ENCODE assay signal across 25 cellular contexts in the genomic region with DNA sequence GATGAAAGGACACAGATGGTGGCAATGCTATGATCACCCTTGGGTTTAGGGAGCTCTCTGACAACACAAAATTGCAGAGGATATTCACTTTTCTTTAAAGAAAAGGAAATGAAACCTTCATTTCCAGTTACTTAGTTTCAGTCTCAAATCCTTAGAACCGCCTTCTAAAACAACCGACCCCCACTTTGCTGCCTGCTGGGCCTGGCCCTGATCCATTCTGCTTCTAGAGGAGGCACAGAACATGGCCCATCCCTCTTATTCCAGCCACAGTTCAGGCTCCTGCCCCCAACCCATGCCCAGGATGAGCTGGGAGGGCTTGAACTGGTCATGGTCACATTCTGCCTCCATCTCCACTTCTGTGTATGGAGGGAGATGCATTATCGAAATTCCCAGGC.
"Had no signal": no experiment of that assay in that cellular context is flagged by ENCODE, and none has a peak within 500 bp of the region (broad histone marks: within the 10 kb centered on the region; RNA-seq: fewer than 3 reads in every experiment).

No MANE protein-coding gene starts in this region.

- H3K27me3 Mint-ChIP-seq: activated CD4-positive, alpha-beta T cell treated with anti-CD3 and anti-CD28 coated beads for 36 hours; central memory CD8-positive, alpha-beta T cell had no signal

- H3K36me3 ChIP-seq: ascending aorta, MG63 had no signal

- H3K9me3 ChIP-seq: ascending aorta, MG63 had no signal

- ATAC-seq: activated CD4-positive, alpha-beta T cell treated with anti-CD3 and anti-CD28 coated beads for 36 hours; activated CD8-positive, alpha-beta T cell treated with anti-CD3 and anti-CD28 coated beads for 36 hours; activated naive CD4-positive, alpha-beta T cell treated with anti-CD3 and anti-CD28 coated beads, Interleukin-2, amount 50 U/mL, for 72 hours; activated naive CD8-positive, alpha-beta T cell treated with anti-CD3 and anti-CD28 coated beads, Interleukin-2, amount 50 U/mL, for 24 hours; T-helper 17 cell had no signal

- H3K4me3 ChIP-seq: ascending aorta, MG63, PC-9 had no signal

- H3K4me1 ChIP-seq: ascending aorta had no signal

- DNase-seq: activated CD4-positive, alpha-beta T cell treated with anti-CD3 and anti-CD28 coated beads for 36 hours; activated CD4-positive, CD25-positive, alpha-beta regulatory T cell; activated CD8-positive, alpha-beta memory T cell treated with anti-CD3 and anti-CD28 coated beads, Interleukin-2, amount 50 U/mL, for 4 hours; activated CD8-positive, alpha-beta T cell treated with anti-CD3 and anti-CD28 coated beads for 36 hours; activated naive CD8-positive, alpha-beta T cell treated with anti-CD3 and anti-CD28 coated beads, Interleukin-2, amount 50 U/mL, for 24 hours; amniotic stem cell; cortex of kidney; MG63; NCI-H1092 treated with DMSO at 0.1 percent for 48 hours; NCI-H1417 treated with DMSO at 0.1 percent for 48 hours; NCI-H1694; NCI-H2029; NCI-H2107; NCI-H2171 treated with DMSO at 0.1 percent for 48 hours; NCI-H226; NCI-H774; PC-9; SIG-M5; T-helper 17 cell; T-helper 9 cell had no signal

- H3K27me3 ChIP-seq: ascending aorta, MG63 had no signal

- H3K4me2 ChIP-seq: PC-9 had no signal

- H3K4me3 Mint-ChIP-seq: activated CD4-positive, alpha-beta T cell treated with anti-CD3 and anti-CD28 coated beads for 36 hours; activated CD8-positive, alpha-beta T cell treated with anti-CD3 and anti-CD28 coated beads for 36 hours; activated naive CD8-positive, alpha-beta T cell treated with anti-CD3 and anti-CD28 coated beads, Interleukin-2, amount 50 U/mL, for 24 hours; brain; central memory CD8-positive, alpha-beta T cell; T-helper 17 cell had no signal

- H3K27ac ChIP-seq: ascending aorta, PC-9, VCaP had no signal

- H3K27ac Mint-ChIP-seq: activated CD4-positive, alpha-beta T cell treated with anti-CD3 and anti-CD28 coated beads for 36 hours; activated CD8-positive, alpha-beta T cell treated with anti-CD3 and anti-CD28 coated beads for 36 hours; activated naive CD4-positive, alpha-beta T cell treated with anti-CD3 and anti-CD28 coated beads, Interleukin-2, amount 50 U/mL, for 72 hours; activated naive CD8-positive, alpha-beta T cell treated with anti-CD3 and anti-CD28 coated beads, Interleukin-2, amount 50 U/mL, for 24 hours; brain; T-helper 17 cell had no signal

- H3K4me1 Mint-ChIP-seq: activated CD4-positive, alpha-beta T cell treated with anti-CD3 and anti-CD28 coated beads for 36 hours; activated naive CD8-positive, alpha-beta T cell treated with anti-CD3 and anti-CD28 coated beads, Interleukin-2, amount 50 U/mL, for 24 hours; central memory CD8-positive, alpha-beta T cell; T-helper 17 cell had no signal

- H3K9me3 Mint-ChIP-seq: activated CD8-positive, alpha-beta T cell treated with anti-CD3 and anti-CD28 coated beads for 36 hours; activated naive CD4-positive, alpha-beta T cell treated with anti-CD3 and anti-CD28 coated beads, Interleukin-2, amount 50 U/mL, for 72 hours; activated naive CD8-positive, alpha-beta T cell treated with anti-CD3 and anti-CD28 coated beads, Interleukin-2, amount 50 U/mL, for 24 hours had no signal

- H2AFZ ChIP-seq: PC-9 had no signal

- H3K36me3 Mint-ChIP-seq: activated naive CD4-positive, alpha-beta T cell treated with anti-CD3 and anti-CD28 coated beads, Interleukin-2, amount 50 U/mL, for 72 hours; brain had no signal
